7 cellular contexts compared by ENCODE assay signal in genomic region chr12:62581288-62582064, GRCh38.
DNase-seq lines count a peak whose midpoint lies in the region; ATAC-seq, FAIRE-seq and TF ChIP-seq lines count a peak whose summit lies in the region.

No MANE protein-coding gene starts in this region.

- no peak for TF ChIP-seq EP300 in upper lobe of left lung (IDR thresholded peaks at IDR 0.05)

- no peak overlapping the region for H3K9ac ChIP-seq in kidney (ENCODE audit: low read length in 2 of 2)

- ATAC-seq in HG03025 (IDR thresholded peaks at IDR 0.05; ENCODE audit: low FRiP score, unreplicated experiment) (peak; percentile 57), upper lobe of left lung (ENCODE audit: low FRiP score in 2 of 2) (peak in 1 of 2 donors; percentile 81)

- WGBS in upper lobe of left lung, 2 donors: 87% methylated on average over 12 of the region's 12 CpGs

- H3K36me3 ChIP-seq in breast epithelium (no peaks in the 10 kb centered on the region), kidney (ENCODE audit: control insufficient read depth in 1 of 2, insufficient read depth in 2 of 2, low read length in 2 of 2) (peaks cover 2 to 7% of the 10 kb centered on the region in 2 donors), upper lobe of left lung (peaks cover 0 to 24% (median 4%) of the 10 kb centered on the region in 4 donors)

- no peak for TF ChIP-seq POLR2A in breast epithelium (IDR thresholded peaks at IDR 0.05)
- TF ChIP-seq POLR2A in upper lobe of left lung (IDR thresholded peaks at IDR 0.05): no peak

- H3K27me3 ChIP-seq in breast epithelium: no peaks in the 10 kb centered on the region
- H3K27me3 ChIP-seq in upper lobe of left lung: no peaks in the 10 kb centered on the region

- H3K27ac ChIP-seq in breast epithelium (no peak overlapping the region), kidney (ENCODE audit: low read depth in 2 of 2, low read length in 2 of 2) (no peak overlapping the region), upper lobe of left lung (no peak overlapping the region)

- TF ChIP-seq CTCF in GM12872 (IDR thresholded peaks at IDR 0.05; ENCODE audit: insufficient read depth, low read depth, low read length) (peak; percentile 64), breast epithelium (IDR thresholded peaks at IDR 0.05) (peak; percentile 52 to 72 (median 68)), kidney (IDR thresholded peaks at IDR 0.05; ENCODE audit: borderline replicate concordance, extremely low read depth, insufficient read depth) (peak; percentile 77), upper lobe of left lung (IDR thresholded peaks at IDR 0.05) (peak; percentile 38 to 72 (median 54))

- peak; percentile 65 for DNase-seq in NCI-H748 (lab: John Stamatoyannopoulos, UW; ENCODE audit: unreplicated experiment)
- no peak for DNase-seq in breast epithelium (ENCODE audit: low spot score in 2 of 2)
- no peak for DNase-seq in kidney
- DNase-seq in upper lobe of left lung: no peak
- no peak for DNase-seq in activated CD8-positive, alpha-beta memory T cell treated with anti-CD3 and anti-CD28 coated beads, Interleukin-2, amount 50 U/mL, for 48 hours

- no peaks in the 10 kb centered on the region for H3K4me1 ChIP-seq in breast epithelium
- H3K4me1 ChIP-seq in kidney (ENCODE audit: control insufficient read depth in 1 of 2, insufficient read depth in 1 of 2, low read depth in 1 of 2, low read length in 2 of 2): no peaks in the 10 kb centered on the region
- H3K4me1 ChIP-seq in upper lobe of left lung: no peaks in the 10 kb centered on the region

- intact Hi-C loops in breast epithelium (cut with DNase I; ENCODE audit: low total_unique reads): no loop called here
- intact Hi-C loops in kidney (cut with DNase I): loop anchor here (5.0 kb wide), 1 partner anchor 216 kb away; no protein-coding TSS in a partner anchor

- H3K4me3 ChIP-seq in breast epithelium (no peak overlapping the region), kidney (ENCODE audit: low read length in 2 of 2) (no peak overlapping the region), upper lobe of left lung (no peak overlapping the region)

- peak; percentile 73 for FAIRE-seq in kidney (lab: Jason Lieb, UNC)

- no peaks in the 10 kb centered on the region for H3K9me3 ChIP-seq in breast epithelium
- H3K9me3 ChIP-seq in kidney (ENCODE audit: control insufficient read depth in 1 of 2, low read length in 2 of 2): no peaks in the 10 kb centered on the region
- H3K9me3 ChIP-seq in upper lobe of left lung: no peaks in the 10 kb centered on the region
